8 cellular contexts compared by ENCODE assay signal in the genomic region with DNA sequence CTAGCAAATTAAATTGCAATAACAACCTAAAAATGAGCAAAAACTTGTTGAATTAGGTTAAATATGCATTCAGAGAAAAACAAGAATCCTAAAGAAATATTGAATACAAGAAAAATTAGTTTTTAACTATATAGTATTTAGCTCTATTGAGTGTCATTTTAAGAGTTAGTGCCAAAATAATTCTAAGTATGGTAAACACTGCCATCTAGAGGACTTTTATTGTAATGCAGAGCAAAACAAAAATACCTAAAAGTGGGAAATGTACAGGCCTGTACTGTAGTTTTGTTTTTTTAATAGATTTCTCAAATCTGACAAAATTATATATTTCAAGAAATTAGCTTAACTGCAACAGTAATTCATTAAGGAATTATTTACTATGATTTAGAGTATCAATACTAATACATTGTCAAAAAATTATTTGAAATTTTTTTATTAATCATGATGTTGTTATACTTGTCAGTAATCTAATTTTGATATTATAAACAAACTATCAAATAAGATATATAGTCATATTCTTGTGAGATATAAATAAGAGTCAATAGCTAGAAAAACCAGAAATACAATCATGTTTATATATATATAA. TPM values are rescaled to one million over a fixed set of nuclear protein-coding genes. Genes with fewer than 3 reads are reported as not detected.
DNase-seq lines count a peak whose midpoint lies in the region; ATAC-seq and TF ChIP-seq lines count a peak whose summit lies in the region.

No MANE protein-coding gene starts in this region.

- H3K79me2 ChIP-seq in DND-41 (ENCODE audit: insufficient read depth, low read length): no peaks in the 10 kb centered on the region

- no peaks in the 10 kb centered on the region for H3K9me3 ChIP-seq in DND-41 (ENCODE audit: insufficient read depth, low read length, severe bottlenecking)

- no peaks in the 10 kb centered on the region for H3K36me3 ChIP-seq in DND-41 (ENCODE audit: insufficient read depth, low read length)

- H3K4me1 ChIP-seq in DND-41 (ENCODE audit: insufficient read depth, low read length): no peaks in the 10 kb centered on the region

- H3K4me3 ChIP-seq in DND-41 (ENCODE audit: low read depth in 1 of 2, low read length in 2 of 2): no peak overlapping the region

- no peak overlapping the region for H3K9ac ChIP-seq in DND-41 (ENCODE audit: low read depth, low read length)

- H3K27me3 ChIP-seq in DND-41 (ENCODE audit: insufficient read depth, low read length, poor library complexity): no peaks in the 10 kb centered on the region

- no peak overlapping the region for H3K4me2 ChIP-seq in DND-41 (ENCODE audit: insufficient read depth, low read length)

- H4K20me1 ChIP-seq in DND-41 (ENCODE audit: insufficient read depth, low read length): no peaks in the 10 kb centered on the region

- H3K27ac ChIP-seq in DND-41 (ENCODE audit: low read length): no peak overlapping the region
- H3K27ac ChIP-seq in VCaP: no peak overlapping the region

- ATAC-seq in DND-41 (ENCODE audit: insufficient read depth, low read depth) (peak; percentile 70), GM21367 (IDR thresholded peaks at IDR 0.05; ENCODE audit: unreplicated experiment) (peak; percentile 90)

- DNase-seq in DND-41 (no peak), LHCN-M2 (ENCODE audit: low read depth) (peak; percentile 56), kidney glomerular epithelial cell (lab: John Stamatoyannopoulos, UW) (peak; percentile 69), NCI-H2081 treated with DMSO at 0.1 percent for 48 hours (lab: John Stamatoyannopoulos, UW) (no peak)
- no peak for DNase-seq in stimulated activated CD4-positive, alpha-beta T cell treated with anti-CD3 and anti-CD28 coated beads, Interleukin-4, amount 100 ng/mL, for 1 hour
- DNase-seq in stimulated activated CD4-positive, alpha-beta T cell treated with anti-CD3 and anti-CD28 coated beads, Interleukin-2, amount 100 ng/mL, for 48 hours: no peak

- TF ChIP-seq CTCF in DND-41 (IDR thresholded peaks at IDR 0.05; ENCODE audit: borderline replicate concordance, extremely low read depth, low read length, poor library complexity, severe bottlenecking) (peak; percentile 79), VCaP (conservative IDR thresholded peaks at IDR 0.05) (peak; percentile 75)

- no peak overlapping the region for H2AFZ ChIP-seq in DND-41 (ENCODE audit: low read depth, low read length)

RNA-seq across cellular contexts. Expression of a gene that starts 8.2 kb away (rescaled TPM):
- total RNA-seq in LHCN-M2 (2014; rRNA removed): 86.5 and 90.6 TPM in 2 replicates
- polyA plus RNA-seq in LHCN-M2 (2012): 11.8 TPM

Comparison
In these comparisons a context has a peak if more than half of its experiments do, and no peak if none do; other contexts are left out.
1. DNase-seq: peak in LHCN-M2 (single experiment) and kidney glomerular epithelial cell (single experiment); none in DND-41 (single experiment), stimulated activated CD4-positive, alpha-beta T cell treated with anti-CD3 and anti-CD28 coated beads, Interleukin-4, amount 100 ng/mL, for 1 hour (single experiment), stimulated activated CD4-positive, alpha-beta T cell treated with anti-CD3 and anti-CD28 coated beads, Interleukin-2, amount 100 ng/mL, for 48 hours (0 of 2) and NCI-H2081 treated with DMSO at 0.1 percent for 48 hours (single experiment).